Comparison of ENCODE assay signal across 24 cellular contexts in the genomic region with DNA sequence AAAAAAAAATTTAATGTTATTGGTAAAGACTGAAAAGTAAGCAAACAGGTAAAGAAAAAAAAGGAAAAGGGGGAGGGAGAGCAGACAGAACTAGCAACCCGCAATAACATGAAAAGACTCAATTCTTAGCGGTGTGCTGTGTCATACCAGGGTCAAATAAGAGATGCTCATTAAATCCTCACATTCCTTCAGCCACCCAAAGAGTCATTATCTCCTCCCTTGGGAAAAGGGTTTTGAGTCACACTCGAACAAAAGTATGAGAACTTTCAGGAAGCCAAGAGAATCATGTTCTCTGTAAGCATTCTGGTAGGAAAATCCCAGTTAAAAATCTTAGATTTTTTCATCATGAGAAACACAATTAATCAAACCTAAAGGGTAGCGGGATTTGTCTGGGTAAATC. TPM values are rescaled to one million over a fixed set of nuclear protein-coding genes. Genes with fewer than 3 reads are reported as not detected.
DNase-seq lines count a peak whose midpoint lies in the region; ATAC-seq and TF ChIP-seq lines count a peak whose summit lies in the region.
"Had no signal": no experiment of that assay in that cellular context is flagged by ENCODE, and none has a peak within 500 bp of the region (broad histone marks: within the 10 kb centered on the region; RNA-seq: fewer than 3 reads in every experiment).

No MANE protein-coding gene starts in this region.

- H3K4me3 ChIP-seq in KMS-11 (IDR thresholded peaks at IDR 0.05; ENCODE audit: insufficient read depth, low read depth, low read length) (no peak overlapping the region), mesendoderm (ENCODE audit: low read length) (no peak overlapping the region), transverse colon (no peak overlapping the region)
- H3K4me3 ChIP-seq: breast epithelium, gastroesophageal sphincter, upper lobe of left lung had no signal

- H3K4me1 ChIP-seq in KMS-11 (ENCODE audit: low read depth, poor library complexity, severe bottlenecking), result peaks cover 94% of the 10 kb centered on the region
- no peaks in the 10 kb centered on the region for H3K4me1 ChIP-seq in mesendoderm (ENCODE audit: control insufficient read depth, low read depth, low read length)
- H3K4me1 ChIP-seq in transverse colon, result peaks cover 0 to 6% (median 0%) of the 10 kb centered on the region in 4 donors
- H3K4me1 ChIP-seq: breast epithelium, gastroesophageal sphincter, upper lobe of left lung had no signal

- no peaks in the 10 kb centered on the region for H3K79me2 ChIP-seq in KMS-11 (ENCODE audit: insufficient read depth, low read depth)
- no peaks in the 10 kb centered on the region for H3K79me2 ChIP-seq in mesendoderm (ENCODE audit: control insufficient read depth, insufficient read depth, low read length)

- TF ChIP-seq POLR2A in transverse colon (IDR thresholded peaks at IDR 0.05), result no peak
- no peak for TF ChIP-seq POLR2A in GM18505 (IDR thresholded peaks at IDR 0.05; ENCODE audit: borderline replicate concordance, extremely low read depth, insufficient read depth, insufficient read length)

- ATAC-seq in GM18505 (IDR thresholded peaks at IDR 0.05; ENCODE audit: unreplicated experiment), result no peak
- ATAC-seq: gastroesophageal sphincter, PC-3, right cardiac atrium had no signal

- H2AK5ac ChIP-seq in mesendoderm (ENCODE audit: low read length), result no peak overlapping the region

- H3K23ac ChIP-seq in mesendoderm (ENCODE audit: low read length), result no peak overlapping the region

- H2BK15ac ChIP-seq in mesendoderm (replicated peaks; ENCODE audit: low read depth), result no peak overlapping the region

- no peaks in the 10 kb centered on the region for H3K36me3 ChIP-seq in KMS-11 (ENCODE audit: insufficient read depth)
- H3K36me3 ChIP-seq in mesendoderm (ENCODE audit: control insufficient read depth, insufficient read depth, low read length), result no peaks in the 10 kb centered on the region
- H3K36me3 ChIP-seq in transverse colon, result no peaks in the 10 kb centered on the region
- H3K36me3 ChIP-seq: breast epithelium, gastroesophageal sphincter, upper lobe of left lung, WERI-Rb-1 had no signal

- H3K4ac ChIP-seq in mesendoderm (ENCODE audit: low read depth, low read length), result no peak overlapping the region

- H3K27me3 ChIP-seq in KMS-11 (ENCODE audit: insufficient read depth, low read depth), result no peaks in the 10 kb centered on the region
- H3K27me3 ChIP-seq in mesendoderm (ENCODE audit: insufficient read depth, low read length, poor library complexity), result no peaks in the 10 kb centered on the region
- no peaks in the 10 kb centered on the region for H3K27me3 ChIP-seq in transverse colon
- H3K27me3 ChIP-seq: breast epithelium, gastroesophageal sphincter, upper lobe of left lung had no signal

- peak overlapping the region; percentile 94 for H3K4me2 ChIP-seq in KMS-11
- H3K4me2 ChIP-seq in mesendoderm (ENCODE audit: low read length), result no peak overlapping the region

- DNase-seq in AG20443 (ENCODE audit: low spot score) (peak; percentile 72), astrocyte of the hippocampus (ENCODE audit: low read depth, low spot score) (peak; percentile 67), mesendoderm (peak; percentile 22), germinal center (ENCODE audit: low spot score) (no peak), transverse colon (no peak), head of caudate nucleus (no peak)
- DNase-seq: activated effector memory CD4-positive, alpha-beta T cell treated with Interleukin-2 at 50 U/mL for 16 hours; effector memory CD4-positive, alpha-beta T cell; immature natural killer cell; mammary epithelial cell; NCI-H187; NCI-H524 treated with DMSO at 0.1 percent for 48 hours; PC-3; right cardiac atrium; stimulated activated CD4-positive, alpha-beta T cell treated with anti-CD3 and anti-CD28 coated beads, Interleukin-2, amount 100 ng/mL, for 48 hours; stimulated activated CD8-positive, alpha-beta memory T cell treated with anti-CD3 and anti-CD28 coated beads, Interleukin-4, amount 100 ng/mL, for 48 hours; upper lobe of left lung; WERI-Rb-1 had no signal

- no peak overlapping the region for H3K56ac ChIP-seq in mesendoderm (ENCODE audit: low read length)

- no peak overlapping the region for H3K18ac ChIP-seq in mesendoderm (ENCODE audit: low read length)

- WGBS in mesendoderm (ENCODE audit: extremely low coverage, insufficient coverage, low lambda C conversion rate), result no CpG with 5 or more reads among the region's 4 CpGs
- WGBS in transverse colon (ENCODE audit: low coverage in 1 of 2), 2 donors, result 91 to 96% methylated on average over 4 of the region's 4 CpGs

- no peak overlapping the region for H2BK120ac ChIP-seq in mesendoderm (ENCODE audit: low read depth, low read length)

- H2BK5ac ChIP-seq in mesendoderm (ENCODE audit: low read length), result no peak overlapping the region

- intact Hi-C loops in transverse colon (cut with DNase I; ENCODE audit: low total_unique reads), result no loop called here
- intact Hi-C loops in head of caudate nucleus (cut with DNase I), result no loop called here

- H4K5ac ChIP-seq in mesendoderm (ENCODE audit: low read length), result no peak overlapping the region

- H3K9me3 ChIP-seq in transverse colon, result no peaks in the 10 kb centered on the region
- H3K9me3 ChIP-seq: breast epithelium, gastroesophageal sphincter, upper lobe of left lung had no signal

- TF ChIP-seq CTCF in KMS-11 (conservative IDR thresholded peaks at IDR 0.05; ENCODE audit: low read depth, low read length) (no peak), transverse colon (IDR thresholded peaks at IDR 0.05) (no peak)

- peak overlapping the region; percentile 47; the same call in 1 of the 2 replicates for H2AFZ ChIP-seq in KMS-11 (ENCODE audit: low read depth)

- in situ Hi-C loops in transverse colon (cut with MboI; ENCODE audit: low pct_ligation_motif_present in 1 of 4, low pct_unique_long_range_greater_than_20kb in 1 of 4, low sequenced_read_pairs in 3 of 4), result no loop called here

- no peak overlapping the region for H4K8ac ChIP-seq in mesendoderm (ENCODE audit: low read depth, low read length)

- H3K9ac ChIP-seq in KMS-11 (peak overlapping the region; percentile 64), mesendoderm (ENCODE audit: low read length) (no peak overlapping the region)

- peak overlapping the region; percentile 97 for H3K27ac ChIP-seq in KMS-11
- H3K27ac ChIP-seq in mesendoderm (ENCODE audit: low read depth, low read length), result no peak overlapping the region
- no peak overlapping the region for H3K27ac ChIP-seq in transverse colon
- H3K27ac ChIP-seq: breast epithelium, C4-2B, gastroesophageal sphincter, upper lobe of left lung, WERI-Rb-1 had no signal

- no peak for TF ChIP-seq EP300 in transverse colon (IDR thresholded peaks at IDR 0.05; ENCODE audit: low read depth)

- H4K20me1 ChIP-seq in KMS-11 (ENCODE audit: insufficient read depth), result no peaks in the 10 kb centered on the region

- H3K79me1 ChIP-seq in mesendoderm (ENCODE audit: low read length), result no peaks in the 10 kb centered on the region

RNA-seq across cellular contexts. Expression of a gene that starts 23.4 kb away (rescaled TPM):
- 0.39 TPM for polyA plus RNA-seq in mesendoderm (2013, experiment 1 of 2)
- 0.15 TPM for polyA plus RNA-seq in mesendoderm (2013, experiment 2 of 2)
- total RNA-seq in transverse colon, result 1 to 10 TPM in 1 of 4 donors, under 1 TPM in 2, not detected in 1; 0.41 to 1.8 (median 0.79) TPM
- total RNA-seq: mammary epithelial cell, neural crest cell, PC-3, right cardiac atrium had no signal
- polyA plus RNA-seq: right cardiac atrium had no signal

Comparison
In these comparisons a context has a peak if more than half of its experiments do, and no peak if none do; other contexts are left out.
1. DNase-seq: peak in AG20443 (single experiment), astrocyte of the hippocampus (single experiment) and mesendoderm (single experiment); none in germinal center (single experiment), transverse colon (single experiment) and head of caudate nucleus (0 of 42).